ENCODE assay signal across 9 cellular contexts in genomic region chr3:184656991-184657669, GRCh38. TPM values are rescaled to one million over a fixed set of nuclear protein-coding genes. Genes with fewer than 3 reads are reported as not detected.
DNase-seq lines count a peak whose midpoint lies in the region; ATAC-seq and TF ChIP-seq lines count a peak whose summit lies in the region.
"Had no signal": no experiment of that assay in that cellular context is flagged by ENCODE, and none has a peak within 500 bp of the region (broad histone marks: within the 10 kb centered on the region; RNA-seq: fewer than 3 reads in every experiment).

No MANE protein-coding gene starts in this region.

- TF ChIP-seq CTCF in MCF 10A (IDR thresholded peaks at IDR 0.05; ENCODE audit: unreplicated experiment) (no peak), testis (IDR thresholded peaks at IDR 0.05) (no peak), vagina (IDR thresholded peaks at IDR 0.05) (no peak)

- POLR2A ChIA-PET in MCF 10A (lab: Yijun Ruan, JAX) = interaction anchor here (0.7 to 1.4 kb wide), 4 partner anchors 32 to 96 kb away, joined by 3 to 5 read pairs (median 4); partner anchors contain the start of gene EPHB3

- H3K36me3 ChIP-seq in BLaER1 (no peaks in the 10 kb centered on the region), testis (ENCODE audit: low read depth, missing control alignments) (no peaks in the 10 kb centered on the region), vagina (no peaks in the 10 kb centered on the region)

- no peak overlapping the region for H3K4me3 Mint-ChIP-seq in MCF 10A (ENCODE audit: unreplicated experiment)
- H3K4me3 Mint-ChIP-seq: central memory CD8-positive, alpha-beta T cell had no signal

- H3K4me1 ChIP-seq in BLaER1 = peaks cover 57% of the 10 kb centered on the region
- peaks cover 7% of the 10 kb centered on the region for H3K4me1 ChIP-seq in testis
- H3K4me1 ChIP-seq in vagina = no peaks in the 10 kb centered on the region

- no TSS peak for BruUV-seq in MCF 10A (replicated peaks; lab: Mats Ljungman, UMichigan)

- no peaks in the 10 kb centered on the region for H3K27me3 Mint-ChIP-seq in MCF 10A (ENCODE audit: insufficient read depth, unreplicated experiment)

- H3K4me2 ChIP-seq in BLaER1 = peak overlapping the region; percentile 29

- ATAC-seq in GM19438 (IDR thresholded peaks at IDR 0.05; ENCODE audit: low read depth, unreplicated experiment) (peak; percentile 86), HG03469 (IDR thresholded peaks at IDR 0.05; ENCODE audit: unreplicated experiment) (peak; percentile 85)

- H3K9me3 Mint-ChIP-seq in MCF 10A (ENCODE audit: unreplicated experiment) = no peaks in the 10 kb centered on the region
- H3K9me3 Mint-ChIP-seq: central memory CD8-positive, alpha-beta T cell had no signal

- H3K27ac Mint-ChIP-seq in MCF 10A (ENCODE audit: low read depth, unreplicated experiment) = no peak overlapping the region

- no peak overlapping the region for H3K4me3 ChIP-seq in BLaER1
- H3K4me3 ChIP-seq in testis = no peak overlapping the region
- H3K4me3 ChIP-seq in vagina = no peak overlapping the region

- H3K27ac ChIP-seq in BLaER1 = no peak overlapping the region
- H3K27ac ChIP-seq in testis = peak overlapping the region in 1 of 2 donors; percentile 27
- no peak overlapping the region for H3K27ac ChIP-seq in vagina

- TF ChIP-seq POLR2A in testis (IDR thresholded peaks at IDR 0.05) = no peak
- no peak for TF ChIP-seq POLR2A in vagina (IDR thresholded peaks at IDR 0.05)

- peaks cover 11% of the 10 kb centered on the region for H3K9me3 ChIP-seq in BLaER1
- no peaks in the 10 kb centered on the region for H3K9me3 ChIP-seq in testis
- H3K9me3 ChIP-seq in vagina = no peaks in the 10 kb centered on the region

- H4K20me1 ChIP-seq in BLaER1 = no peaks in the 10 kb centered on the region

- H3K27me3 ChIP-seq in BLaER1 (no peaks in the 10 kb centered on the region), testis (no peaks in the 10 kb centered on the region), vagina (no peaks in the 10 kb centered on the region)

- CTCF ChIA-PET in MCF 10A (lab: Yijun Ruan, JAX) = interaction anchor here (0.6 to 1.0 kb wide), 4 partner anchors 56 to 539 kb away, joined by 3 read pairs; no protein-coding TSS in a partner anchor

- H3K36me3 Mint-ChIP-seq in MCF 10A (ENCODE audit: insufficient read depth, unreplicated experiment) = no peaks in the 10 kb centered on the region

- 65 to 73% methylated on average over 10 of the region's 10 CpGs for WGBS in testis, 2 donors

- intact Hi-C loops in MCF 10A (cut with micrococcal nuclease) (no loop called here), testis (cut with DNase I; ENCODE audit: low total_unique reads) (no loop called here), vagina (cut with DNase I) (no loop called here)

- peak; percentile 63 for DNase-seq in MCF 10A (ENCODE audit: unreplicated experiment)
- DNase-seq in SKM-1 treated with dmso at 0.1 percent for 144 hours (lab: John Stamatoyannopoulos, UW; ENCODE audit: unreplicated experiment) = no peak
- DNase-seq in testis = no peak
- no peak for DNase-seq in vagina (ENCODE audit: extremely low spot score in 2 of 2)
- DNase-seq in SK-N-DZ (ENCODE audit: low spot score) = no peak

- no peak overlapping the region for H3K9ac ChIP-seq in BLaER1

- peaks cover 32% of the 10 kb centered on the region for H3K4me1 Mint-ChIP-seq in MCF 10A (ENCODE audit: insufficient read depth, unreplicated experiment)

RNA-seq across cellular contexts. Expression of gene MAGEF1, which starts 54.7 kb away (rescaled TPM):
- total RNA-seq in MCF 10A (2022) (34.5 and 41.2 TPM in 2 replicates), testis (10 to 100 TPM; 22.8 to 33.5 TPM), vagina (25.5 TPM)
- 25.1 TPM for polyA plus RNA-seq in testis (ENCODE audit: insufficient read depth, low read depth, low replicate concordance)
- 143 and 154 TPM in 2 replicates for polyA plus RNA-seq in SK-N-DZ (2014; cell fraction: cytosol; rRNA removed)
- polyA plus RNA-seq in SK-N-DZ (2014; cell fraction: nucleus; rRNA removed) = 65.3 and 73.3 TPM in 2 replicates
